ENCODE assay signal across 14 cellular contexts in the genomic region with DNA sequence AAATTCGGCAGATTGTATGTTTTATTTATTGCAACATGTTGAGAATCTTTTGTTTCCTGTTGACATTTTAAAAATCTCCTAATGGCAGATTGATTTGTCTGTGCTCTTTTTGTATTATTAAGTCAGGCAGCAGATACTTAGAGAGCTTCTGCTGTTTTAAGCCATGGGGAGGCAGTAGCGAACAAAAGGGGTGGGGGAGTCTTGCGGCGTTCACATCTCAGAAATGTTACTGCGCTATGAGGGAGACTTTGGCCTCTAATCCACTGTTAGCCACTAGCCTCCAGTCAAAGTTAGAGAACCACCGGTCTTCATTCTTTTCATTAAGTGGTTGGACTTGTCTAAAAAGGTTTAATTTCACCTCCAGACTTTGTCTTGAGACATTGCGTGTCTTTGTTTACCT.
A peak's percentile ranks its signal among the peaks of the same experiment; 100 is the strongest.
DNase-seq lines count a peak whose midpoint lies in the region; FAIRE-seq and TF ChIP-seq lines count a peak whose summit lies in the region.
"Had no signal": no experiment of that assay in that cellular context is flagged by ENCODE, and none has a peak within 500 bp of the region (broad histone marks: within the 10 kb centered on the region; RNA-seq: fewer than 3 reads in every experiment).

No MANE protein-coding gene starts in this region.

- H3K4me1 ChIP-seq in Caco-2, result peaks cover 40% of the 10 kb centered on the region

- H3K4me1 Mint-ChIP-seq in Caco-2 (ENCODE audit: low read depth, unreplicated experiment) (peaks cover 37% of the 10 kb centered on the region), nephron progenitor cell (peaks cover 67% of the 10 kb centered on the region)

- H3K4me3 ChIP-seq in Caco-2 (ENCODE audit: low read depth, low read length) (no peak overlapping the region), bronchial epithelial cell (ENCODE audit: low read depth, low read length) (no peak overlapping the region)
- H3K4me3 ChIP-seq: SJSA1, spleen had no signal

- no peak overlapping the region for H3K27ac Mint-ChIP-seq in Caco-2 (ENCODE audit: unreplicated experiment)
- no peak overlapping the region for H3K27ac Mint-ChIP-seq in nephron progenitor cell

- FAIRE-seq in bronchial epithelial cell (lab: Jason Lieb, UNC), result no peak

- H3K36me3 ChIP-seq in Caco-2 (ENCODE audit: control insufficient read depth, insufficient read depth, low read length) (no peaks in the 10 kb centered on the region; the same call in 1 of the 2 replicates), bronchial epithelial cell (ENCODE audit: control insufficient read depth, insufficient read depth, low read length) (no peaks in the 10 kb centered on the region)
- H3K36me3 ChIP-seq: SJSA1 had no signal

- H3K27me3 Mint-ChIP-seq in Caco-2 (ENCODE audit: insufficient read depth, unreplicated experiment) (no peaks in the 10 kb centered on the region), nephron progenitor cell (ENCODE audit: low read depth, poor library complexity) (no peaks in the 10 kb centered on the region)
- H3K27me3 Mint-ChIP-seq: activated CD8-positive, alpha-beta T cell treated with anti-CD3 and anti-CD28 coated beads for 36 hours had no signal

- H3K9me3 ChIP-seq in Caco-2, result no peaks in the 10 kb centered on the region
- H3K9me3 ChIP-seq: SJSA1, spleen had no signal

- H3K36me3 Mint-ChIP-seq in Caco-2 (ENCODE audit: insufficient read depth, unreplicated experiment), result peaks cover 6% of the 10 kb centered on the region
- H3K36me3 Mint-ChIP-seq in nephron progenitor cell (ENCODE audit: low read depth), result peaks cover 14% of the 10 kb centered on the region

- POLR2A ChIA-PET in Caco-2 (lab: Charles Lee), result no interaction called here

- H3K9me3 Mint-ChIP-seq in Caco-2 (ENCODE audit: unreplicated experiment) (no peaks in the 10 kb centered on the region), nephron progenitor cell (no peaks in the 10 kb centered on the region)

- intact Hi-C loops in Caco-2 (cut with micrococcal nuclease; ENCODE audit: unreplicated experiment), result no loop called here

- CTCF ChIA-PET in Caco-2 (lab: Charles Lee), result no interaction called here

- DNase-seq in Caco-2 (peak in 1 of 2 experiments; percentile 31), NAMALWA (ENCODE audit: low spot score) (peak; percentile 54), bronchial epithelial cell (ENCODE audit: low read depth) (no peak), nephron progenitor cell (no peak), DMS53 treated with DMSO at 0.1 percent for 48 hours (lab: John Stamatoyannopoulos, UW; ENCODE audit: unreplicated experiment) (no peak), NCI-H1417 treated with DMSO at 0.1 percent for 48 hours (lab: John Stamatoyannopoulos, UW) (no peak), dermis blood vessel endothelial cell (no peak)
- no peak for DNase-seq in stimulated activated CD4-positive, alpha-beta T cell treated with anti-CD3 and anti-CD28 coated beads, Interleukin-2, amount 100 ng/mL, for 24 hours
- DNase-seq: activated CD8-positive, alpha-beta T cell treated with anti-CD3 and anti-CD28 coated beads for 36 hours; amygdala; foreskin melanocyte; NCI-H2081; spleen had no signal

- TF ChIP-seq CTCF in Caco-2 (IDR thresholded peaks at IDR 0.05; ENCODE audit: insufficient read depth in 1 of 2, low read depth in 1 of 2, low read length in 1 of 2, severe bottlenecking in 1 of 2, unreplicated experiment in 1 of 2) (peak; percentile 9 to 19), bronchial epithelial cell (IDR thresholded peaks at IDR 0.05; ENCODE audit: insufficient read depth, low read length, severe bottlenecking) (peak; percentile 29), nephron progenitor cell (IDR thresholded peaks at IDR 0.05) (peak; percentile 26)

- H3K27me3 ChIP-seq in Caco-2 (replicated peaks; ENCODE audit: control insufficient read depth, insufficient read depth, low read length) (no peaks in the 10 kb centered on the region), bronchial epithelial cell (ENCODE audit: control insufficient read depth, insufficient read depth, low read length) (no peaks in the 10 kb centered on the region)
- H3K27me3 ChIP-seq: SJSA1, spleen had no signal

- no TSS peak for BruUV-seq in Caco-2 (replicated peaks; lab: Mats Ljungman, UMichigan)

- no peak overlapping the region for H3K4me3 Mint-ChIP-seq in Caco-2 (ENCODE audit: unreplicated experiment)
- no peak overlapping the region for H3K4me3 Mint-ChIP-seq in nephron progenitor cell
- H3K4me3 Mint-ChIP-seq: activated CD8-positive, alpha-beta T cell treated with anti-CD3 and anti-CD28 coated beads for 36 hours had no signal
